Comparison of ENCODE assay signal across 8 cellular contexts in the genomic region with DNA sequence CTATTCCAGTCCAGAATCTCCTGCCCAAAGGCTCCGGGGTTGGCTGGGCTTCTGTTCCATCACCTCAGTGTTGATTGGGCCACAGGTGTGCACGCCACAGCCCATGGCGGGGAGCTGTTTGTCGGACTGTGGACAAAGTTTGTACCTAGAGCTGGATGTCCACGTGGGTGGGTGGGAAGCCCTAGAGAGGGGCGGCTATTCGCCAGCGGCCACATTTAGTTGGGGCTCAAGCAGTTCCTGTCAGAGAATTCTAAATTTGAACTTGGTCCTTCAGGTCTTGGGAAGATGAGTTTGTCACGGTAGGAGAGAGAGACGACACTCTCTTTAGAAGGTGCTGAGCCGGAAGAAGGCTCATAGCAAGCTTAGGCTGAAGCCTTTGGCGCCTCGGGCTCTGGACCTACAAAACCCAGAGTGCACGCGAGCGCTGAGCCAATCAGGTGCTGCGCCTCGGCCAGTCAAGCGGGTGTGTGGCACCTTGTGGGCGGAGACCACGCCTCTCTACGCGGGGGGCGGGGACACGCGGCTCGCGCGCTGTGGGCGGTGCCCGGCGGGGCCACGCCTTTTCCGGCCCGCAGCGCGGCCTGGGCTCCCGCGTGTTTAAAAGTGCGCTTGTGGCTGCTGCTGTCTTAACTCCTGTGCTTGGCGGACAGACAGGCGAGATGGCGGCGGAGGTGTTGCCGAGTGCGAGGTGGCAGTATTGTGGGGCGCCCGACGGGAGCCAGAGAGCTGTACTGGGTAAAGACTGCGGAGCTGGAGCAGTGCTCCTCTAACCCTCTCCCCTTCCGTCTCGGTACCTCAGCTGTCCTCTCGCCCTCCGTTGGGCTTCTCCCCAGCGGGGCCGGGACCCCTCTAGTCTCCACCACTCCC.
DNase-seq lines count a peak whose midpoint lies in the region; ATAC-seq and TF ChIP-seq lines count a peak whose summit lies in the region.

A gene with protein sequence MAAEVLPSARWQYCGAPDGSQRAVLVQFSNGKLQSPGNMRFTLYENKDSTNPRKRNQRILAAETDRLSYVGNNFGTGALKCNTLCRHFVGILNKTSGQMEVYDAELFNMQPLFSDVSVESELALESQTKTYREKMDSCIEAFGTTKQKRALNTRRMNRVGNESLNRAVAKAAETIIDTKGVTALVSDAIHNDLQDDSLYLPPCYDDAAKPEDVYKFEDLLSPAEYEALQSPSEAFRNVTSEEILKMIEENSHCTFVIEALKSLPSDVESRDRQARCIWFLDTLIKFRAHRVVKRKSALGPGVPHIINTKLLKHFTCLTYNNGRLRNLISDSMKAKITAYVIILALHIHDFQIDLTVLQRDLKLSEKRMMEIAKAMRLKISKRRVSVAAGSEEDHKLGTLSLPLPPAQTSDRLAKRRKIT (plus strand): TSS at position 560 of the 867 bp plus-strand sequence. CDS start 100 bp downstream, at position 660.

- peaks cover 13% of the 10 kb centered on the region for H3K27me3 Mint-ChIP-seq in central memory CD8-positive, alpha-beta T cell

- peak within 1 kb of the TSS; percentile 97 for H3K27ac Mint-ChIP-seq in central memory CD8-positive, alpha-beta T cell (ENCODE audit: low read depth)

- no peaks in the 10 kb centered on the region for H3K9me3 Mint-ChIP-seq in central memory CD8-positive, alpha-beta T cell

- H3K4me1 Mint-ChIP-seq in central memory CD8-positive, alpha-beta T cell: peaks cover 33% of the 10 kb centered on the region

- ATAC-seq in GM19035 (IDR thresholded peaks at IDR 0.05; ENCODE audit: unreplicated experiment) (peak; percentile 97), HG03342 (IDR thresholded peaks at IDR 0.05; ENCODE audit: unreplicated experiment) (peak; percentile 93)
- ATAC-seq in central memory CD8-positive, alpha-beta T cell (replicated peaks; ENCODE audit: extremely low read depth, poor library complexity, severe bottlenecking): peak; percentile 93

- H3K4me3 ChIP-seq in AG10803 (ENCODE audit: low read length): peak within 1 kb of the TSS; percentile 88

- peak within 1 kb of the TSS; percentile 92 for H3K4me3 Mint-ChIP-seq in central memory CD8-positive, alpha-beta T cell

- DNase-seq in AG10803 (ENCODE audit: low read depth) (peak; percentile 86), NCI-H446 (lab: John Stamatoyannopoulos, UW) (peak; percentile 67 to 95), islet precursor cell (peak; percentile 98)
- peak; percentile 92 for DNase-seq in activated CD4-positive, CD25-positive, alpha-beta regulatory T cell treated with anti-CD3 and anti-CD28 coated beads, Interleukin-2, amount 50 U/mL, for 16 hours (ENCODE audit: low read depth, low spot score)
- peak; percentile 93 to 94 for DNase-seq in central memory CD8-positive, alpha-beta T cell (ENCODE audit: low spot score in 2 of 2)
- peak; percentile 97 for DNase-seq in stimulated activated CD4-positive, alpha-beta T cell treated with anti-CD3 and anti-CD28 coated beads, Interleukin-12 subunit alpha, Interleukin-12 subunit beta, amount 100 ng/mL, for 4 hours

- TF ChIP-seq CTCF in AG10803 (conservative IDR thresholded peaks at IDR 0.05; ENCODE audit: low read length): no peak

- peaks cover 23% of the 10 kb centered on the region for H3K36me3 Mint-ChIP-seq in central memory CD8-positive, alpha-beta T cell (ENCODE audit: insufficient read depth)

Comparison
In these comparisons a context has a peak if more than half of its experiments do, and no peak if none do; other contexts are left out.
1. Peak in every context shown above with its lines: DNase-seq, ATAC-seq and H3K4me3 ChIP-seq.